Comparison of ENCODE assay signal across 13 cellular contexts in genomic region chr11:43327987-43328386, GRCh38. TPM values are rescaled to one million over a fixed set of nuclear protein-coding genes. Genes with fewer than 3 reads are reported as not detected.
A peak's percentile ranks its signal among the peaks of the same experiment; 100 is the strongest.
DNase-seq lines count a peak whose midpoint lies in the region; TF ChIP-seq lines count a peak whose summit lies in the region.
"Had no signal": no experiment of that assay in that cellular context is flagged by ENCODE, and none has a peak within 500 bp of the region (broad histone marks: within the 10 kb centered on the region; RNA-seq: fewer than 3 reads in every experiment).

No MANE protein-coding gene starts in this region.

- CTCF ChIA-PET in HEK293 (lab: Yijun Ruan, JAX) = interaction anchor here (4.2 kb wide), 1 partner anchor 15 kb away, joined by 25 read pairs; the partner anchor contains the start of gene API5
- CTCF ChIA-PET in activated CD4-positive, alpha-beta T cell treated with anti-CD3 and anti-CD28 coated beads, Interleukin-2, amount 10 ng/mL, durations not matched to agents 7 days and 5 days (lab: Charles Lee) = interaction anchor here (1.3 kb wide), 1 partner anchor 16 kb away, joined by 9 read pairs; the partner anchor contains the start of gene API5

- no peak overlapping the region for H3K4me3 ChIP-seq in HEK293 (ENCODE audit: low read depth, low read length)

- peaks cover 33 to 99% of the 10 kb centered on the region in 2 experiments for H3K36me3 ChIP-seq in HEK293 (ENCODE audit: control insufficient read depth in 2 of 2, insufficient read depth in 1 of 2, low read length in 2 of 2)

- H3K27me3 Mint-ChIP-seq in activated CD4-positive, alpha-beta T cell treated with anti-CD3 and anti-CD28 coated beads, Interleukin-2, amount 10 ng/mL, durations not matched to agents 7 days and 5 days = no peaks in the 10 kb centered on the region
- H3K27me3 Mint-ChIP-seq in progenitor cell of endocrine pancreas = no peaks in the 10 kb centered on the region

- no peaks in the 10 kb centered on the region for H3K9me3 ChIP-seq in HEK293 (ENCODE audit: control insufficient read depth, insufficient read depth, low read depth, low read length)

- DNase-seq in A172 (ENCODE audit: low spot score) (peak; percentile 93), T1000 (lab: John Stamatoyannopoulos, UW) (peak; percentile 28), fibroblast of the conjunctiva (ENCODE audit: low read depth) (peak; percentile 88), NOMO-1 treated with dmso at 0.1 percent for 144 hours (lab: John Stamatoyannopoulos, UW; ENCODE audit: unreplicated experiment) (no peak), progenitor cell of endocrine pancreas (ENCODE audit: low spot score, unreplicated experiment) (no peak), NCI-H2227 treated with DMSO at 0.1 percent for 48 hours (lab: John Stamatoyannopoulos, UW) (no peak)
- DNase-seq in activated CD4-positive, alpha-beta T cell treated with anti-CD3 and anti-CD28 coated beads, Interleukin-2, amount 10 ng/mL, durations not matched to agents 7 days and 5 days = no peak
- DNase-seq: C1 segment of cervical spinal cord; effector CD4-positive, alpha-beta T cell; mesendoderm; NCI-H524 had no signal

- H3K4me1 ChIP-seq in HEK293 (ENCODE audit: control insufficient read depth, insufficient read depth, low read length) = peaks cover 3% of the 10 kb centered on the region; the same call in 1 of the 2 replicates

- no peak overlapping the region for H3K27ac Mint-ChIP-seq in activated CD4-positive, alpha-beta T cell treated with anti-CD3 and anti-CD28 coated beads, Interleukin-2, amount 10 ng/mL, durations not matched to agents 7 days and 5 days
- no peak overlapping the region for H3K27ac Mint-ChIP-seq in progenitor cell of endocrine pancreas
- H3K27ac Mint-ChIP-seq: activated T-helper 1 cell treated with anti-CD3 and anti-CD28 coated beads, Interleukin-12 subunit alpha, Interleukin-12 subunit beta, Interleukin-2, Interleukin-4 antibody, amounts not matched to agents 30 ng/mL and 10 ng/mL and 1 ng/mL, durations not matched to agents 14 hours and 24 hours and 36 hours had no signal

- H3K9me3 Mint-ChIP-seq in activated CD4-positive, alpha-beta T cell treated with anti-CD3 and anti-CD28 coated beads, Interleukin-2, amount 10 ng/mL, durations not matched to agents 7 days and 5 days = no peaks in the 10 kb centered on the region
- no peaks in the 10 kb centered on the region for H3K9me3 Mint-ChIP-seq in progenitor cell of endocrine pancreas (ENCODE audit: low read depth)
- H3K9me3 Mint-ChIP-seq: activated T-helper 1 cell treated with anti-CD3 and anti-CD28 coated beads, Interleukin-12 subunit alpha, Interleukin-12 subunit beta, Interleukin-2, Interleukin-4 antibody, amounts not matched to agents 30 ng/mL and 10 ng/mL and 1 ng/mL, durations not matched to agents 14 hours and 24 hours and 36 hours had no signal

- POLR2A ChIA-PET in HEK293 (lab: Yijun Ruan, JAX) = interaction anchor here (0.6 kb wide), 1 partner anchor 10 kb away, joined by 4 read pairs; no protein-coding TSS in a partner anchor
- POLR2A ChIA-PET in activated CD4-positive, alpha-beta T cell treated with anti-CD3 and anti-CD28 coated beads, Interleukin-2, amount 10 ng/mL, durations not matched to agents 7 days and 5 days (lab: Charles Lee) = no interaction called here

- H3K4me3 Mint-ChIP-seq in activated CD4-positive, alpha-beta T cell treated with anti-CD3 and anti-CD28 coated beads, Interleukin-2, amount 10 ng/mL, durations not matched to agents 7 days and 5 days = no peak overlapping the region
- no peak overlapping the region for H3K4me3 Mint-ChIP-seq in progenitor cell of endocrine pancreas (ENCODE audit: low read depth)
- H3K4me3 Mint-ChIP-seq: activated T-helper 1 cell treated with anti-CD3 and anti-CD28 coated beads, Interleukin-12 subunit alpha, Interleukin-12 subunit beta, Interleukin-2, Interleukin-4 antibody, amounts not matched to agents 30 ng/mL and 10 ng/mL and 1 ng/mL, durations not matched to agents 14 hours and 24 hours and 36 hours had no signal

- peaks cover 54% of the 10 kb centered on the region for H3K36me3 Mint-ChIP-seq in activated CD4-positive, alpha-beta T cell treated with anti-CD3 and anti-CD28 coated beads, Interleukin-2, amount 10 ng/mL, durations not matched to agents 7 days and 5 days (ENCODE audit: low read depth)
- peaks cover 38% of the 10 kb centered on the region for H3K36me3 Mint-ChIP-seq in progenitor cell of endocrine pancreas (ENCODE audit: insufficient read depth)

- no peak overlapping the region for H3K27ac ChIP-seq in HEK293 (ENCODE audit: extremely low read depth, low read depth, low read length)

- H3K4me1 Mint-ChIP-seq in activated CD4-positive, alpha-beta T cell treated with anti-CD3 and anti-CD28 coated beads, Interleukin-2, amount 10 ng/mL, durations not matched to agents 7 days and 5 days = no peaks in the 10 kb centered on the region
- H3K4me1 Mint-ChIP-seq in progenitor cell of endocrine pancreas (ENCODE audit: low read depth) = no peaks in the 10 kb centered on the region

- TF ChIP-seq CTCF in HEK293 (tag by site-specific recombination; IDR thresholded peaks at IDR 0.05) = no peak
- no peak for TF ChIP-seq CTCF in progenitor cell of endocrine pancreas (IDR thresholded peaks at IDR 0.05; ENCODE audit: unreplicated experiment)

TF ChIP-seq in HEK293, 187 proteins besides CTCF, POLR2A, EP300 and RAD21 (continues in another document):
- TF ChIP-seq ZNF558 (tag by site-specific recombination; IDR thresholded peaks at IDR 0.05) = no peak
- no peak for TF ChIP-seq ZNF747 (tag by site-specific recombination; IDR thresholded peaks at IDR 0.05)
- no peak for TF ChIP-seq ZNF610 (tag by site-specific recombination; IDR thresholded peaks at IDR 0.05; ENCODE audit: borderline replicate concordance)
- 0 out of 2 replicates have a peak, but pooled peaks have one; percentile 16 for TF ChIP-seq ZNF366 (tag by site-specific recombination; conservative IDR thresholded peaks at IDR 0.05)
- no peak for TF ChIP-seq ZNF416 (tag by site-specific recombination; IDR thresholded peaks at IDR 0.05)
- TF ChIP-seq ZNF629 (tag by site-specific recombination; IDR thresholded peaks at IDR 0.05) = peak; percentile 44
- no peak for TF ChIP-seq ZSCAN30 (tag by site-specific recombination; IDR thresholded peaks at IDR 0.05)
- TF ChIP-seq ZNF174 (tag by site-specific recombination; IDR thresholded peaks at IDR 0.05) = no peak
- no peak for TF ChIP-seq ZNF184 (tag by site-specific recombination; IDR thresholded peaks at IDR 0.05)
- no peak for TF ChIP-seq ZSCAN18 (tag by site-specific recombination; IDR thresholded peaks at IDR 0.05)
- TF ChIP-seq ZNF571 (tag by site-specific recombination; IDR thresholded peaks at IDR 0.05) = no peak
- TF ChIP-seq ZNF660 (tag by site-specific recombination; IDR thresholded peaks at IDR 0.05) = 0 out of 2 replicates have a peak, but pooled peaks have one; percentile 61
- no peak for TF ChIP-seq ZNF404 (tag by site-specific recombination; IDR thresholded peaks at IDR 0.05)
- TF ChIP-seq ZNF521 (tag by site-specific recombination; IDR thresholded peaks at IDR 0.05) = no peak
- no peak for TF ChIP-seq ZNF280C (tag by site-specific recombination; IDR thresholded peaks at IDR 0.05)
- 0 out of 2 replicates have a peak, but pooled peaks have one; percentile 21 for TF ChIP-seq ZEB2 (tag by site-specific recombination; IDR thresholded peaks at IDR 0.05)
- no peak for TF ChIP-seq ZNF707 (tag by site-specific recombination; IDR thresholded peaks at IDR 0.05)
- no peak for TF ChIP-seq ZNF792 (tag by site-specific recombination; IDR thresholded peaks at IDR 0.05)
- TF ChIP-seq ZNF626 (tag by site-specific recombination; IDR thresholded peaks at IDR 0.05) = no peak
- TF ChIP-seq ZNF292 (tag by site-specific recombination; IDR thresholded peaks at IDR 0.05; ENCODE audit: borderline replicate concordance, low read depth) = no peak
- no peak for TF ChIP-seq ZSCAN16 (tag by site-specific recombination; IDR thresholded peaks at IDR 0.05)

RNA-seq across cellular contexts. Expression of gene API5, which starts 16.2 kb away (rescaled TPM):
- 161 and 204 TPM in 2 replicates for total RNA-seq in A172 (2014; rRNA removed; shearing (Covaris generic))
- total RNA-seq in activated CD4-positive, alpha-beta T cell treated with anti-CD3 and anti-CD28 coated beads, Interleukin-2, amount 10 ng/mL, durations not matched to agents 7 days and 5 days = 100 to 1,000 TPM; 124 to 129 TPM
- 98.6 and 103 TPM in 2 replicates for total RNA-seq in progenitor cell of endocrine pancreas

RNA-seq across cellular contexts. Expression of gene TTC17, which starts 30.7 kb away (rescaled TPM):
- total RNA-seq in A172 (2014; rRNA removed; shearing (Covaris generic)) = 38.4 and 53.6 TPM in 2 replicates
- total RNA-seq in activated CD4-positive, alpha-beta T cell treated with anti-CD3 and anti-CD28 coated beads, Interleukin-2, amount 10 ng/mL, durations not matched to agents 7 days and 5 days = 10 to 100 TPM; 72.5 to 75.1 TPM
- 108 and 110 TPM in 2 replicates for total RNA-seq in progenitor cell of endocrine pancreas

Comparison
In these comparisons a context has a peak if more than half of its experiments do, and no peak if none do; other contexts are left out.
1. DNase-seq: peak in A172 (single experiment), T1000 (single experiment) and fibroblast of the conjunctiva (single experiment); none in activated CD4-positive, alpha-beta T cell treated with anti-CD3 and anti-CD28 coated beads, Interleukin-2, amount 10 ng/mL, durations not matched to agents 7 days and 5 days (single experiment), NOMO-1 treated with dmso at 0.1 percent for 144 hours (single experiment), progenitor cell of endocrine pancreas (single experiment) and NCI-H2227 treated with DMSO at 0.1 percent for 48 hours (single experiment).